In the genomic region with DNA sequence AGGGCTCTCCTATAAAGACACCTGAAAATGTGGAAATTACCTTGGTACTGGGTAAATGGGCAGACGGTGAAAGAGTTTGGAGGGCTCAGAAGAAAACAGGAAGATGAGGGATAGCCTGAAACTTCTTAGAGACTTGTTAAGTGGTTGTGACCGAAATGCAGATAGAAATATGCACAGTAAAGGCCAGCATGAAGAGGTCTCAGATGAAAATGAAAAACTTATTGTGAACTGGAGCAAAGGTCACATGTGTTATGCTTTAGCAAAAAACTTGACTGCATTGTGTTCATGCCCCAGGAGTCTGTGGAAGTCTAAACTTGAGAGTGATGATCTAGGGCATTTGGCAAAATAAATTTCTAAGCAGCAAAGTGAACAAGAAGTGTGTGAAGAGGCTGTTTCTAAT, we compare ENCODE assay signal across 21 cellular contexts.
"Had no signal": no experiment of that assay in that cellular context is flagged by ENCODE, and none has a peak within 500 bp of the region (broad histone marks: within the 10 kb centered on the region; RNA-seq: fewer than 3 reads in every experiment).

No MANE protein-coding gene starts in this region.

- H3K27me3 ChIP-seq: SJSA1 had no signal

- H3K4me1 Mint-ChIP-seq: T-cell had no signal

- H3K27me3 Mint-ChIP-seq: T-cell had no signal

- ATAC-seq: T-cell had no signal

- H3K27ac Mint-ChIP-seq: T-cell had no signal

- H3K27ac ChIP-seq: SJSA1, SK-N-MC had no signal

- H3K36me3 ChIP-seq: SJSA1 had no signal

- DNase-seq: KBM-7, NCI-H1092, NCI-H1105 treated with DMSO at 0.1 percent for 48 hours, NCI-H1417 treated with DMSO at 0.1 percent for 48 hours, NCI-H146, NCI-H1694 treated with DMSO at 0.1 percent for 48 hours, NCI-H1930, NCI-H2081, NCI-H2107, NCI-H2227 treated with DMSO at 0.1 percent for 48 hours, NCI-H524, NCI-H526 treated with DMSO at 0.1 percent for 48 hours, NCI-H748 treated with DMSO at 0.1 percent for 48 hours, Right ventricle myocardium superior, RPMI8226, SIG-M5, SW 1271, T-cell had no signal

- H3K4me3 ChIP-seq: SJSA1, SK-N-MC had no signal

- H3K4me3 Mint-ChIP-seq: T-cell had no signal

- FAIRE-seq: RCC 7860 had no signal

- H3K36me3 Mint-ChIP-seq: T-cell had no signal
